Comparison of ENCODE assay signal across 15 cellular contexts in genomic region chr15:40283615-40284306, GRCh38. TPM values are rescaled to one million over a fixed set of nuclear protein-coding genes. Genes with fewer than 3 reads are reported as not detected.
DNase-seq lines count a peak whose midpoint lies in the region; TF ChIP-seq lines count a peak whose summit lies in the region.
"Had no signal": no experiment of that assay in that cellular context is flagged by ENCODE, and none has a peak within 500 bp of the region (broad histone marks: within the 10 kb centered on the region; RNA-seq: fewer than 3 reads in every experiment).

No MANE protein-coding gene starts in this region.

- TF ChIP-seq CTCF in HEK293 (tag by site-specific recombination; IDR thresholded peaks at IDR 0.05): no peak
- no peak for TF ChIP-seq CTCF in nephron (IDR thresholded peaks at IDR 0.05; ENCODE audit: unreplicated experiment in 3 of 3)
- no peak for TF ChIP-seq CTCF in ascending aorta (IDR thresholded peaks at IDR 0.05)

- peaks cover 2% of the 10 kb centered on the region for H3K4me1 Mint-ChIP-seq in T-helper 2 cell treated with Interferon-gamma antibody and Interleukin-4, amounts not matched to agents 5 μg/mL and 100 μg/mL, for 36 hours (ENCODE audit: low read depth)
- H3K4me1 Mint-ChIP-seq in dendritic cell treated with granulocyte-macrophage colony-stimulating factor and Interleukin-4, amounts not matched to agents 40 ng/mL and 50 ng/mL, for 4 days (ENCODE audit: low read depth): peaks cover 70% of the 10 kb centered on the region
- peaks cover 34% of the 10 kb centered on the region for H3K4me1 Mint-ChIP-seq in nephron

- no peaks in the 10 kb centered on the region for H3K9me3 ChIP-seq in HEK293 (ENCODE audit: control insufficient read depth, insufficient read depth, low read depth, low read length)
- no peaks in the 10 kb centered on the region for H3K9me3 ChIP-seq in ascending aorta
- H3K9me3 ChIP-seq: HAP-1, spleen had no signal

- H3K36me3 ChIP-seq in HEK293 (ENCODE audit: control insufficient read depth in 2 of 2, insufficient read depth in 1 of 2, low read length in 2 of 2) (no peaks in the 10 kb centered on the region), ascending aorta (no peaks in the 10 kb centered on the region)
- H3K36me3 ChIP-seq: HAP-1 had no signal

- intact Hi-C loops in dendritic cell treated with granulocyte-macrophage colony-stimulating factor and Interleukin-4, amounts not matched to agents 40 ng/mL and 50 ng/mL, for 4 days (cut with micrococcal nuclease): loop anchor here (2.0 to 10.0 kb wide), 3 partner anchors 23 to 141 kb away; partner anchors contain the start of gene PLCB2
- intact Hi-C loops in ascending aorta (cut with DNase I): loop anchor here (5.0 kb wide), 1 partner anchor 84 kb away; no protein-coding TSS in a partner anchor

- H3K27ac Mint-ChIP-seq in T-helper 2 cell treated with Interferon-gamma antibody and Interleukin-4, amounts not matched to agents 5 μg/mL and 100 μg/mL, for 36 hours: no peak overlapping the region
- H3K27ac Mint-ChIP-seq in dendritic cell treated with granulocyte-macrophage colony-stimulating factor and Interleukin-4, amounts not matched to agents 40 ng/mL and 50 ng/mL, for 4 days: peak overlapping the region; percentile 91
- H3K27ac Mint-ChIP-seq in nephron: no peak overlapping the region

- no peak for DNase-seq in T-helper 2 cell treated with Interferon-gamma antibody and Interleukin-4, amounts not matched to agents 5 μg/mL and 100 μg/mL, for 36 hours (ENCODE audit: low spot score)
- DNase-seq in T-helper 2 cell (no peak), AG08396 (ENCODE audit: low spot score) (no peak), medulla oblongata (ENCODE audit: extremely low spot score) (no peak), ascending aorta (ENCODE audit: low spot score in 2 of 2) (no peak)

- peaks cover 6% of the 10 kb centered on the region for H3K4me1 ChIP-seq in HEK293 (ENCODE audit: control insufficient read depth, insufficient read depth, low read length)
- H3K4me1 ChIP-seq in ascending aorta: peaks cover 21 to 26% of the 10 kb centered on the region in 2 donors

- H3K9me3 Mint-ChIP-seq in T-helper 2 cell treated with Interferon-gamma antibody and Interleukin-4, amounts not matched to agents 5 μg/mL and 100 μg/mL, for 36 hours: no peaks in the 10 kb centered on the region
- H3K9me3 Mint-ChIP-seq in dendritic cell treated with granulocyte-macrophage colony-stimulating factor and Interleukin-4, amounts not matched to agents 40 ng/mL and 50 ng/mL, for 4 days: no peaks in the 10 kb centered on the region
- no peaks in the 10 kb centered on the region for H3K9me3 Mint-ChIP-seq in nephron

- H3K27me3 Mint-ChIP-seq in T-helper 2 cell treated with Interferon-gamma antibody and Interleukin-4, amounts not matched to agents 5 μg/mL and 100 μg/mL, for 36 hours (ENCODE audit: low read depth): peaks cover 31% of the 10 kb centered on the region
- peaks cover 38% of the 10 kb centered on the region for H3K27me3 Mint-ChIP-seq in dendritic cell treated with granulocyte-macrophage colony-stimulating factor and Interleukin-4, amounts not matched to agents 40 ng/mL and 50 ng/mL, for 4 days
- H3K27me3 Mint-ChIP-seq in nephron (ENCODE audit: low read depth): peaks cover 87% of the 10 kb centered on the region

- H3K27me3 ChIP-seq in ascending aorta: peaks cover 36% of the 10 kb centered on the region

- peaks cover 7% of the 10 kb centered on the region for H3K36me3 Mint-ChIP-seq in T-helper 2 cell treated with Interferon-gamma antibody and Interleukin-4, amounts not matched to agents 5 μg/mL and 100 μg/mL, for 36 hours (ENCODE audit: low read depth)
- H3K36me3 Mint-ChIP-seq in dendritic cell treated with granulocyte-macrophage colony-stimulating factor and Interleukin-4, amounts not matched to agents 40 ng/mL and 50 ng/mL, for 4 days (ENCODE audit: low read depth): peaks cover 57% of the 10 kb centered on the region
- H3K36me3 Mint-ChIP-seq in nephron (ENCODE audit: low read depth): no peaks in the 10 kb centered on the region

- CTCF ChIA-PET in HEK293 (lab: Yijun Ruan, JAX): interaction anchor here (0.6 to 1.0 kb wide), 3 partner anchors 7 to 26 kb away, joined by 3 to 4 read pairs (median 4); no protein-coding TSS in a partner anchor

- no peak overlapping the region for H3K4me3 ChIP-seq in HEK293 (ENCODE audit: low read depth, low read length)
- H3K4me3 ChIP-seq in ascending aorta: no peak overlapping the region

- H3K27ac ChIP-seq in HEK293 (ENCODE audit: extremely low read depth, low read depth, low read length) (no peak overlapping the region), ascending aorta (no peak overlapping the region)
- H3K27ac ChIP-seq: parathyroid adenoma, spleen had no signal

- peak overlapping the region; percentile 12 for H3K4me3 Mint-ChIP-seq in T-helper 2 cell treated with Interferon-gamma antibody and Interleukin-4, amounts not matched to agents 5 μg/mL and 100 μg/mL, for 36 hours
- peak overlapping the region; percentile 78 for H3K4me3 Mint-ChIP-seq in dendritic cell treated with granulocyte-macrophage colony-stimulating factor and Interleukin-4, amounts not matched to agents 40 ng/mL and 50 ng/mL, for 4 days
- H3K4me3 Mint-ChIP-seq in nephron: peak overlapping the region; percentile 21 to 63 (median 41)

- POLR2A ChIA-PET in HEK293 (lab: Yijun Ruan, JAX): no interaction called here

TF ChIP-seq in HEK293, 187 proteins besides CTCF, POLR2A, EP300 and RAD21:
- TF ChIP-seq ZNF518A (tag by site-specific recombination; conservative IDR thresholded peaks at IDR 0.05; ENCODE audit: low read depth): no peak
- TF ChIP-seq KLF1 (tag by site-specific recombination; IDR thresholded peaks at IDR 0.05): peak; percentile 34; the same call in 1 of the 2 replicates

RNA-seq across cellular contexts. Expression of gene ANKRD63, which starts 0.9 kb away (rescaled TPM):
- not detected for total RNA-seq in ascending aorta
- total RNA-seq: A172, bronchial epithelial cell, lung, OCI-LY7, spleen had no signal

RNA-seq across cellular contexts. Expression of gene PLCB2, which starts 24.0 kb away (rescaled TPM):
- 6.9 TPM for total RNA-seq in ascending aorta
- total RNA-seq: A172, bronchial epithelial cell had no signal

RNA-seq across cellular contexts. Expression of gene INAFM2, which starts 39.7 kb away (rescaled TPM):
- 69.8 TPM for total RNA-seq in ascending aorta

RNA-seq across cellular contexts. Expression of gene PAK6, which starts 44.9 kb away (rescaled TPM):
- not detected for total RNA-seq in ascending aorta

RNA-seq across cellular contexts. Expression of gene CCDC9B, which starts 57.0 kb away (rescaled TPM):
- total RNA-seq in ascending aorta: 55.8 TPM

Comparison
In these comparisons a context has a peak if more than half of its experiments do, and no peak if none do; other contexts are left out.
1. H3K4me3 Mint-ChIP-seq: peak in every context shown above with its lines; median percentile 78 in dendritic cell treated with granulocyte-macrophage colony-stimulating factor and Interleukin-4, amounts not matched to agents 40 ng/mL and 50 ng/mL, for 4 days; 41 in nephron; 12 in T-helper 2 cell treated with Interferon-gamma antibody and Interleukin-4, amounts not matched to agents 5 μg/mL and 100 μg/mL, for 36 hours.